8 cellular contexts compared by ENCODE assay signal in genomic region chr19:58450836-58451357, GRCh38. TPM values are rescaled to one million over a fixed set of nuclear protein-coding genes. Genes with fewer than 3 reads are reported as not detected.
A peak's percentile ranks its signal among the peaks of the same experiment; 100 is the strongest.
DNase-seq lines count a peak whose midpoint lies in the region; ATAC-seq and TF ChIP-seq lines count a peak whose summit lies in the region.

No MANE protein-coding gene starts in this region.

- H3K4me3 ChIP-seq in AG10803 (ENCODE audit: low read length) (peak overlapping the region; percentile 71), fibroblast of lung (replicated peaks in 1 of 4; ENCODE audit: control extremely low read depth in 1 of 4, insufficient read depth in 1 of 4, low read depth in 3 of 4, low read length in 4 of 4) (peak overlapping the region; percentile 71 to 93 (median 80)), prostate gland (peak overlapping the region; percentile 87 to 91)

- DNase-seq in AG10803 (ENCODE audit: low read depth) (no peak), RPMI8226 (peak; percentile 52), fibroblast of lung (ENCODE audit: low read depth in 2 of 2) (no peak), prostate gland (ENCODE audit: low spot score) (peak; percentile 59), GM10266 (ENCODE audit: extremely low spot score) (no peak), ACHN (no peak)

- H3K36me3 ChIP-seq in fibroblast of lung (ENCODE audit: control insufficient read depth, insufficient read depth, low read length) (peaks cover 4% of the 10 kb centered on the region), prostate gland (no peaks in the 10 kb centered on the region)

- TF ChIP-seq POLR2A in prostate gland (IDR thresholded peaks at IDR 0.05), result no peak

- TF ChIP-seq CTCF in AG10803 (conservative IDR thresholded peaks at IDR 0.05; ENCODE audit: low read length), result no peak
- TF ChIP-seq CTCF in fibroblast of lung (conservative IDR thresholded peaks at IDR 0.05 in 1 of 2, IDR thresholded peaks at IDR 0.05 in 1 of 2; ENCODE audit: low read depth in 1 of 2, low read length in 2 of 2), result no peak
- no peak for TF ChIP-seq CTCF in prostate gland (IDR thresholded peaks at IDR 0.05)
- TF ChIP-seq CTCF in GM10266 (IDR thresholded peaks at IDR 0.05; ENCODE audit: control insufficient read depth, insufficient read depth, low read depth, missing control alignments), result no peak

- H3K4me1 ChIP-seq in fibroblast of lung (ENCODE audit: control insufficient read depth, extremely low read depth, insufficient read depth, low read length) (peaks cover 6% of the 10 kb centered on the region), prostate gland (replicated peaks) (no peaks in the 10 kb centered on the region)

- intact Hi-C loops in prostate gland (cut with DNase I), result no loop called here

- no peak overlapping the region for H3K27ac ChIP-seq in fibroblast of lung (ENCODE audit: insufficient read depth, low read length)
- peak overlapping the region; percentile 66 to 74 for H3K27ac ChIP-seq in prostate gland

- H3K79me2 ChIP-seq in fibroblast of lung (ENCODE audit: control insufficient read depth, insufficient read depth, low read length), result no peaks in the 10 kb centered on the region

- H2AFZ ChIP-seq in fibroblast of lung (ENCODE audit: low read length), result peak overlapping the region; percentile 96

- H3K4me2 ChIP-seq in fibroblast of lung (ENCODE audit: extremely low read depth, insufficient read depth, low read length), result peak overlapping the region; percentile 100

- WGBS in prostate gland, result 5% methylated on average over 11 of the region's 11 CpGs

- H3K9ac ChIP-seq in fibroblast of lung (ENCODE audit: insufficient read depth, low read length), result no peak overlapping the region

- H3K27me3 ChIP-seq in fibroblast of lung (ENCODE audit: control insufficient read depth, insufficient read depth, low read length) (peaks cover 5% of the 10 kb centered on the region), prostate gland (replicated peaks; ENCODE audit: insufficient read depth) (no peaks in the 10 kb centered on the region)

- ATAC-seq in GM21526 (IDR thresholded peaks at IDR 0.05; ENCODE audit: low FRiP score, unreplicated experiment), result peak; percentile 3
- no peak for ATAC-seq in GM18502 (IDR thresholded peaks at IDR 0.05; ENCODE audit: poor library complexity, unreplicated experiment)

- no peaks in the 10 kb centered on the region for H4K20me1 ChIP-seq in fibroblast of lung (ENCODE audit: control insufficient read depth, extremely low read depth, insufficient read depth, low read length)

- no peaks in the 10 kb centered on the region for H3K9me3 ChIP-seq in fibroblast of lung (ENCODE audit: control insufficient read depth, insufficient read depth, low read depth, low read length)
- H3K9me3 ChIP-seq in prostate gland, result no peaks in the 10 kb centered on the region

- in situ Hi-C loops in ACHN (cut with HindIII; ENCODE audit: low pct_ligation_motif_present, low pct_unique_long_range_greater_than_20kb, low sequenced_read_pairs), result no loop called here

RNA-seq across cellular contexts. Expression of gene ZNF324B, which starts 0.5 kb away (rescaled TPM):
- 8.9 and 9.0 TPM in 2 replicates for total RNA-seq in fibroblast of lung
- 2.1 and 2.5 TPM in 2 replicates for polyA plus RNA-seq in fibroblast of lung
- 3.1 and 3.2 TPM in 2 replicates for polyA plus RNA-seq in fibroblast of lung (2012)
- polyA minus RNA-seq in fibroblast of lung (ENCODE audit: low replicate concordance), result 5.4 and 20.2 TPM in 2 replicates
- 10 to 100 TPM; 10.8 to 16.4 TPM for total RNA-seq in prostate gland

RNA-seq across cellular contexts. Expression of gene ZNF132, which starts 10.9 kb away (rescaled TPM):
- total RNA-seq in fibroblast of lung (9.5 and 14.5 TPM in 2 replicates), prostate gland (10 to 100 TPM in 1 of 2 donors, 1 to 10 TPM in 1; 8.1 to 12.2 TPM)
- 2.2 and 4.1 TPM in 2 replicates for polyA plus RNA-seq in fibroblast of lung
- 3.4 and 3.9 TPM in 2 replicates for polyA plus RNA-seq in fibroblast of lung (2012)
- polyA minus RNA-seq in fibroblast of lung (ENCODE audit: low replicate concordance), result 3.1 and 7.0 TPM in 2 replicates

RNA-seq across cellular contexts. Expression of gene ZNF324, which starts 16.0 kb away (rescaled TPM):
- total RNA-seq in fibroblast of lung, result 11.8 and 14.2 TPM in 2 replicates
- 3.9 and 4.1 TPM in 2 replicates for polyA plus RNA-seq in fibroblast of lung
- polyA plus RNA-seq in fibroblast of lung (2012), result 4.8 and 5.1 TPM in 2 replicates
- polyA minus RNA-seq in fibroblast of lung (ENCODE audit: low replicate concordance), result 4.6 and 10.2 TPM in 2 replicates
- total RNA-seq in prostate gland, result 10 to 100 TPM; 22.9 to 27.1 TPM

RNA-seq across cellular contexts. Expression of gene ZNF446, which starts 25.3 kb away (rescaled TPM):
- 8.2 and 9.4 TPM in 2 replicates for total RNA-seq in fibroblast of lung
- polyA plus RNA-seq in fibroblast of lung, result 2.4 and 2.5 TPM in 2 replicates
- polyA plus RNA-seq in fibroblast of lung (2012), result 5.4 TPM in 2 replicates
- 3.7 and 12.7 TPM in 2 replicates for polyA minus RNA-seq in fibroblast of lung (ENCODE audit: low replicate concordance)
- 10 to 100 TPM; 37.8 to 38.0 TPM for total RNA-seq in prostate gland

RNA-seq across cellular contexts. Expression of gene ZNF584, which starts 42.4 kb away (rescaled TPM):
- 16.9 and 18.8 TPM in 2 replicates for total RNA-seq in fibroblast of lung
- polyA plus RNA-seq in fibroblast of lung, result 11.7 and 14.6 TPM in 2 replicates
- 9.6 and 12.0 TPM in 2 replicates for polyA plus RNA-seq in fibroblast of lung (2012)
- polyA minus RNA-seq in fibroblast of lung (ENCODE audit: low replicate concordance), result 12.5 and 19.0 TPM in 2 replicates
- total RNA-seq in prostate gland, result 10 to 100 TPM; 10.8 to 19.4 TPM

Comparison
In these comparisons a context has a peak if more than half of its experiments do, and no peak if none do; other contexts are left out.
1. DNase-seq: peak in RPMI8226 (single experiment) and prostate gland (single experiment); none in AG10803 (single experiment), fibroblast of lung (0 of 2), GM10266 (single experiment) and ACHN (single experiment).
2. Peak in every context shown above with its lines, with median percentiles within 50 percentile points of each other: H3K4me3 ChIP-seq.